23 cellular contexts compared by ENCODE assay signal in genomic region chr17:38329284-38329683, GRCh38. TPM values are rescaled to one million over a fixed set of nuclear protein-coding genes. Genes with fewer than 3 reads are reported as not detected.
"Had no signal": no experiment of that assay in that cellular context is flagged by ENCODE, and none has a peak within 500 bp of the region (broad histone marks: within the 10 kb centered on the region; RNA-seq: fewer than 3 reads in every experiment).

No MANE protein-coding gene starts in this region.

- H3K36me3 Mint-ChIP-seq: activated CD4-positive, alpha-beta memory T cell treated with anti-CD3 and anti-CD28 coated beads for 36 hours; activated naive CD8-positive, alpha-beta T cell; naive B cell had no signal

- H3K27ac Mint-ChIP-seq: activated CD4-positive, alpha-beta memory T cell treated with anti-CD3 and anti-CD28 coated beads for 36 hours; activated naive CD8-positive, alpha-beta T cell; T-helper 1 cell treated with Interleukin-12 subunit alpha and Interleukin-12 subunit beta and Interleukin-4 antibody, amounts not matched to agents 30 μg/mL and 1 μg/mL, for 36 hours had no signal

- ATAC-seq: gastroesophageal sphincter, left cardiac atrium, pancreas, right cardiac atrium had no signal

- H3K27me3 ChIP-seq: breast epithelium, colonic mucosa, neutrophil, pancreas, testis, uterus had no signal

- H3K27ac ChIP-seq: breast epithelium, colonic mucosa, epithelial cell of prostate, gastroesophageal sphincter, neutrophil, pancreas, testis, uterus had no signal

- H3K4me1 ChIP-seq: breast epithelium, colonic mucosa, pancreas, uterus had no signal

- H3K9me3 ChIP-seq: breast epithelium, colonic mucosa, gastroesophageal sphincter, neutrophil, pancreas, testis, uterus had no signal

- H3K9me3 Mint-ChIP-seq: activated CD4-positive, alpha-beta memory T cell treated with anti-CD3 and anti-CD28 coated beads for 36 hours; naive B cell; T-helper 1 cell treated with Interleukin-12 subunit alpha and Interleukin-12 subunit beta and Interleukin-4 antibody, amounts not matched to agents 30 μg/mL and 1 μg/mL, for 36 hours had no signal

- H3K4me3 Mint-ChIP-seq: activated CD4-positive, alpha-beta memory T cell treated with anti-CD3 and anti-CD28 coated beads for 36 hours; activated naive CD8-positive, alpha-beta T cell; T-helper 1 cell treated with Interleukin-12 subunit alpha and Interleukin-12 subunit beta and Interleukin-4 antibody, amounts not matched to agents 30 μg/mL and 1 μg/mL, for 36 hours had no signal

- DNase-seq: activated CD4-positive, alpha-beta memory T cell treated with anti-CD3 and anti-CD28 coated beads for 36 hours; activated CD4-positive, alpha-beta T cell treated with anti-CD3 and anti-CD28 coated beads for 48 hours; amniotic stem cell; colonic mucosa; hypothalamus; left cardiac atrium; mesendoderm; naive B cell; stimulated activated CD4-positive, alpha-beta T cell treated with anti-CD3 and anti-CD28 coated beads, Interleukin-1b, Interleukin-23, amount 100 ng/mL, for 48 hours; T1000; testis; trophoblast cell; uterus had no signal

RNA-seq across cellular contexts. Expression of gene GPR179, which starts 14.5 kb away (rescaled TPM):
- total RNA-seq: pulmonary artery endothelial cell, skeletal muscle tissue had no signal
